1 cellular context compared by ENCODE assay signal in genomic region chr3:128884992-128885391, GRCh38.
TF ChIP-seq lines count a peak whose summit lies in the region.

No MANE protein-coding gene starts in this region.

TF ChIP-seq in liver, 16 proteins besides CTCF, POLR2A, EP300 and RAD21 (continued from another document):
- TF ChIP-seq REST (IDR thresholded peaks at IDR 0.05) (no peak), MAX (IDR thresholded peaks at IDR 0.05) (no peak), ATF3 (IDR thresholded peaks at IDR 0.05) (no peak), FOXA1 (IDR thresholded peaks at IDR 0.05) (no peak), SP1 (IDR thresholded peaks at IDR 0.05) (no peak), JUND (IDR thresholded peaks at IDR 0.05) (no peak), NR2F2 (IDR thresholded peaks at IDR 0.05) (no peak), GABPA (IDR thresholded peaks at IDR 0.05 in 1 of 2, conservative IDR thresholded peaks at IDR 0.05 in 1 of 2) (no peak), FOXA2 (IDR thresholded peaks at IDR 0.05) (no peak), TAF1 (conservative IDR thresholded peaks at IDR 0.05) (no peak), RXRA (IDR thresholded peaks at IDR 0.05) (peak; percentile 32 to 33), HNF4G (IDR thresholded peaks at IDR 0.05) (no peak)
TF ChIP-seq in liver: peak in this region for 2.
